Comparison of ENCODE assay signal across 21 cellular contexts in genomic region chr5:65800775-65801174, GRCh38.
DNase-seq lines count a peak whose midpoint lies in the region; ATAC-seq and TF ChIP-seq lines count a peak whose summit lies in the region.
"Had no signal": no experiment of that assay in that cellular context is flagged by ENCODE, and none has a peak within 500 bp of the region (broad histone marks: within the 10 kb centered on the region; RNA-seq: fewer than 3 reads in every experiment).

No MANE protein-coding gene starts in this region.

- peaks cover 90% of the 10 kb centered on the region for H3K36me3 ChIP-seq in HUES64 (ENCODE audit: insufficient read depth, low read length)
- H3K36me3 ChIP-seq in skeletal muscle satellite cell (ENCODE audit: insufficient read depth, low read length): peaks cover 31% of the 10 kb centered on the region
- no peaks in the 10 kb centered on the region for H3K36me3 ChIP-seq in upper lobe of right lung
- H3K36me3 ChIP-seq: gastrocnemius medialis, neutrophil had no signal

- H3K9ac ChIP-seq in HUES64 (ENCODE audit: low read depth, low read length): no peak overlapping the region
- H3K9ac ChIP-seq in skeletal muscle satellite cell (ENCODE audit: low read depth, low read length): peak overlapping the region; percentile 54
- H3K9ac ChIP-seq: BLaER1 treated with 17β-estradiol and CSF1 and Interleukin-3, amounts not matched to agents 10 nM and 100 nM had no signal

- peaks cover 3% of the 10 kb centered on the region; the same call in 1 of the 2 replicates for H3K4me1 ChIP-seq in HUES64 (ENCODE audit: insufficient read depth, low read length)
- peaks cover 29% of the 10 kb centered on the region for H3K4me1 ChIP-seq in skeletal muscle satellite cell (ENCODE audit: control insufficient read depth, insufficient read depth, low read length)
- H3K4me1 ChIP-seq in upper lobe of right lung: no peaks in the 10 kb centered on the region

- DNase-seq in caudate nucleus (lab: John Stamatoyannopoulos, UW) (no peak), fibroblast of the aortic adventitia (ENCODE audit: low read depth) (peak; percentile 21), ureter (ENCODE audit: low spot score) (no peak), upper lobe of right lung (no peak)
- DNase-seq in stimulated activated CD4-positive, alpha-beta T cell treated with anti-CD3 and anti-CD28 coated beads, Interleukin-1b, Interleukin-23, amount 100 ng/mL, for 48 hours: no peak
- no peak for DNase-seq in activated naive CD4-positive, alpha-beta T cell treated with Interleukin-2 at 50 U/mL for 16 hours
- DNase-seq: activated CD8-positive, alpha-beta memory T cell treated with anti-CD3 and anti-CD28 coated beads, Interleukin-2, amount 10 ng/mL, durations not matched to agents 7 days and 5 days; activated naive CD4-positive, alpha-beta T cell treated with anti-CD3 and anti-CD28 coated beads, Interleukin-2, amount 50 U/mL, for 16 hours; central memory CD4-positive, alpha-beta T cell; COR-L47; DMS79; gastrocnemius medialis; left colon; NCI-H446 treated with DMSO at 0.1 percent for 48 hours; T-cell had no signal

- peak overlapping the region; percentile 35 for H3K4me2 ChIP-seq in skeletal muscle satellite cell (ENCODE audit: low read length)
- H3K4me2 ChIP-seq: BLaER1 treated with 17β-estradiol and CSF1 and Interleukin-3, amounts not matched to agents 10 nM and 100 nM; hepatocyte had no signal

- H3K4me3 ChIP-seq in HUES64 (ENCODE audit: low read length) (no peak overlapping the region), fibroblast of the aortic adventitia (ENCODE audit: low read depth, low read length) (no peak overlapping the region), skeletal muscle satellite cell (ENCODE audit: low read length) (no peak overlapping the region), upper lobe of right lung (no peak overlapping the region)
- H3K4me3 ChIP-seq: BLaER1 treated with 17β-estradiol and CSF1 and Interleukin-3, amounts not matched to agents 10 nM and 100 nM; gastrocnemius medialis; hepatocyte had no signal

- H3K9me3 ChIP-seq in HUES64 (ENCODE audit: insufficient read depth, low read depth, low read length): peaks cover 17% of the 10 kb centered on the region
- H3K9me3 ChIP-seq in skeletal muscle satellite cell (replicated peaks; ENCODE audit: low read length): no peaks in the 10 kb centered on the region
- no peaks in the 10 kb centered on the region for H3K9me3 ChIP-seq in upper lobe of right lung
- H3K9me3 ChIP-seq: gastrocnemius medialis, neutrophil had no signal

- no peak for ATAC-seq in upper lobe of right lung
- ATAC-seq: gastrocnemius medialis, left colon, T-cell, WTC11 had no signal

- intact Hi-C loops in upper lobe of right lung (cut with DNase I): no loop called here

- no peak for TF ChIP-seq CTCF in fibroblast of the aortic adventitia (IDR thresholded peaks at IDR 0.05; ENCODE audit: insufficient read depth, low read length)
- TF ChIP-seq CTCF in upper lobe of right lung (IDR thresholded peaks at IDR 0.05): no peak

- 91% methylated on average over 3 of the region's 3 CpGs for WGBS in HUES64

- no peaks in the 10 kb centered on the region for H3K27me3 ChIP-seq in HUES64 (ENCODE audit: insufficient read depth, low read length)
- no peaks in the 10 kb centered on the region for H3K27me3 ChIP-seq in skeletal muscle satellite cell (ENCODE audit: control insufficient read depth, insufficient read depth, low read length)
- no peaks in the 10 kb centered on the region for H3K27me3 ChIP-seq in upper lobe of right lung
- H3K27me3 ChIP-seq: BLaER1 treated with 17β-estradiol and CSF1 and Interleukin-3, amounts not matched to agents 10 nM and 100 nM; gastrocnemius medialis; hepatocyte; neutrophil had no signal

- H3K27ac ChIP-seq in HUES64 (ENCODE audit: low read depth, low read length) (0 out of 2 replicates have a peak overlapping the region, but pooled peaks have one; percentile 19), caudate nucleus (ENCODE audit: low read depth, low read length) (peak overlapping the region; percentile 98), upper lobe of right lung (no peak overlapping the region)
- H3K27ac ChIP-seq: BLaER1 treated with 17β-estradiol and CSF1 and Interleukin-3, amounts not matched to agents 10 nM and 100 nM; gastrocnemius medialis; hepatocyte; neutrophil had no signal
